ENCODE assay signal across 8 cellular contexts in genomic region chr5:96177303-96177869, GRCh38.
A peak's percentile ranks its signal among the peaks of the same experiment; 100 is the strongest.
DNase-seq lines count a peak whose midpoint lies in the region; ATAC-seq, FAIRE-seq and TF ChIP-seq lines count a peak whose summit lies in the region.

No MANE protein-coding gene starts in this region.

- H3K27me3 ChIP-seq in PC-9 (ENCODE audit: insufficient read depth, low read depth) (no peaks in the 10 kb centered on the region), lung (ENCODE audit: control insufficient read depth, insufficient read depth) (no peaks in the 10 kb centered on the region)

- CTCF ChIA-PET in PC-9 (lab: Charles Lee): no interaction called here

- peak; percentile 75 for ATAC-seq in lung (ENCODE audit: insufficient read depth, low FRiP score)
- no peak for ATAC-seq in naive thymus-derived CD8-positive, alpha-beta T cell
- no peak for ATAC-seq in Right ventricle myocardium superior (ENCODE audit: poor library complexity)

- peaks cover 0 to 17% (median 6%) of the 10 kb centered on the region in 5 donors for H3K27me3 Mint-ChIP-seq in naive thymus-derived CD8-positive, alpha-beta T cell
- peaks cover 5% of the 10 kb centered on the region for H3K27me3 Mint-ChIP-seq in activated CD4-positive, alpha-beta T cell treated with anti-CD3 and anti-CD28 coated beads, Interleukin-2, amount 10 ng/mL, durations not matched to agents 24 days and 14 days

- 43 to 75% methylated on average over 5 of the region's 5 CpGs for WGBS in lung, 2 donors

- H3K4me3 ChIP-seq in PC-9 (peak overlapping the region; percentile 19; the same call in 1 of the 2 replicates), lung (no peak overlapping the region)

- FAIRE-seq in GM12892 (lab: Jason Lieb, UNC) (peak; percentile 67), H54 (lab: Jason Lieb, UNC) (peak; percentile 93)

- intact Hi-C loops in PC-9 (cut with micrococcal nuclease; ENCODE audit: unreplicated experiment): loop anchor here (1.0 kb wide), 1 partner anchor 159 kb away; no protein-coding TSS in a partner anchor
- intact Hi-C loops in Right ventricle myocardium superior (cut with DNase I): no loop called here
- intact Hi-C loops in activated CD4-positive, alpha-beta T cell treated with anti-CD3 and anti-CD28 coated beads, Interleukin-2, amount 10 ng/mL, durations not matched to agents 24 days and 14 days (cut with micrococcal nuclease): no loop called here

- H3K9me3 ChIP-seq in PC-9 (ENCODE audit: insufficient read depth, low read depth) (peaks cover 10% of the 10 kb centered on the region), lung (ENCODE audit: control insufficient read depth in 2 of 2, insufficient read depth in 1 of 2, low read length in 1 of 2) (no peaks in the 10 kb centered on the region)

- TF ChIP-seq CTCF in PC-9 (conservative IDR thresholded peaks at IDR 0.05) (no peak), lung (IDR thresholded peaks at IDR 0.05; ENCODE audit: control extremely low read depth, extremely low read depth) (no peak)

- no peak for TF ChIP-seq POLR2A in GM12892 (IDR thresholded peaks at IDR 0.05; ENCODE audit: low read depth, low read length)
- no peak for TF ChIP-seq POLR2A in H54 (IDR thresholded peaks at IDR 0.05; ENCODE audit: low read depth, low read length)

- BruUV-seq in PC-9 (replicated peaks; lab: Mats Ljungman, UMichigan): no TSS peak

- H3K4me1 Mint-ChIP-seq in naive thymus-derived CD8-positive, alpha-beta T cell: no peaks in the 10 kb centered on the region
- no peaks in the 10 kb centered on the region for H3K4me1 Mint-ChIP-seq in activated CD4-positive, alpha-beta T cell treated with anti-CD3 and anti-CD28 coated beads, Interleukin-2, amount 10 ng/mL, durations not matched to agents 24 days and 14 days

- H2AFZ ChIP-seq in PC-9: peak overlapping the region; percentile 1; the same call in 1 of the 2 replicates

- POLR2A ChIA-PET in PC-9 (lab: Charles Lee; ENCODE audit: unreplicated experiment): no interaction called here
- POLR2A ChIA-PET in naive thymus-derived CD8-positive, alpha-beta T cell (lab: Charles Lee): no interaction called here

- H3K36me3 ChIP-seq in PC-9 (ENCODE audit: low read depth) (no peaks in the 10 kb centered on the region), lung (ENCODE audit: control insufficient read depth in 2 of 2, insufficient read depth in 2 of 2, low read length in 2 of 2) (no peaks in the 10 kb centered on the region)

- no peaks in the 10 kb centered on the region for H3K36me3 Mint-ChIP-seq in naive thymus-derived CD8-positive, alpha-beta T cell
- H3K36me3 Mint-ChIP-seq in activated CD4-positive, alpha-beta T cell treated with anti-CD3 and anti-CD28 coated beads, Interleukin-2, amount 10 ng/mL, durations not matched to agents 24 days and 14 days (ENCODE audit: low read depth): no peaks in the 10 kb centered on the region

- no peaks in the 10 kb centered on the region for H3K9me2 ChIP-seq in PC-9 (ENCODE audit: insufficient read depth)

- peak overlapping the region; percentile 68 for H3K4me2 ChIP-seq in PC-9

- H3F3A ChIP-seq in PC-9 (ENCODE audit: insufficient read depth, low read depth): peaks cover 12% of the 10 kb centered on the region; the same call in 1 of the 2 replicates

- no peak for DNase-seq in GM12892 (ENCODE audit: insufficient read length)
- DNase-seq in H54 (ENCODE audit: insufficient read length, low spot score): no peak
- peak; percentile 41 to 97 for DNase-seq in PC-9
- no peak for DNase-seq in lung (ENCODE audit: low spot score)
- no peak for DNase-seq in cerebellar cortex (ENCODE audit: low spot score)
- no peak for DNase-seq in naive thymus-derived CD8-positive, alpha-beta T cell
- no peak for DNase-seq in Right ventricle myocardium superior
- no peak for DNase-seq in activated CD4-positive, alpha-beta T cell treated with anti-CD3 and anti-CD28 coated beads, Interleukin-2, amount 10 ng/mL, durations not matched to agents 24 days and 14 days

- no peaks in the 10 kb centered on the region for H3K9me3 Mint-ChIP-seq in naive thymus-derived CD8-positive, alpha-beta T cell
- H3K9me3 Mint-ChIP-seq in activated CD4-positive, alpha-beta T cell treated with anti-CD3 and anti-CD28 coated beads, Interleukin-2, amount 10 ng/mL, durations not matched to agents 24 days and 14 days: peaks cover 3% of the 10 kb centered on the region

- H3K27ac ChIP-seq in PC-9 (peak overlapping the region; percentile 70), lung (ENCODE audit: low read depth in 1 of 2, low read length in 1 of 2) (no peak overlapping the region)

- no peak overlapping the region for H3K27ac Mint-ChIP-seq in naive thymus-derived CD8-positive, alpha-beta T cell
- no peak overlapping the region for H3K27ac Mint-ChIP-seq in activated CD4-positive, alpha-beta T cell treated with anti-CD3 and anti-CD28 coated beads, Interleukin-2, amount 10 ng/mL, durations not matched to agents 24 days and 14 days

- no peak overlapping the region for H3K4me3 Mint-ChIP-seq in naive thymus-derived CD8-positive, alpha-beta T cell
- H3K4me3 Mint-ChIP-seq in activated CD4-positive, alpha-beta T cell treated with anti-CD3 and anti-CD28 coated beads, Interleukin-2, amount 10 ng/mL, durations not matched to agents 24 days and 14 days: no peak overlapping the region

- no peaks in the 10 kb centered on the region for H4K20me1 ChIP-seq in PC-9 (ENCODE audit: insufficient read depth)

- no peaks in the 10 kb centered on the region for H3K79me2 ChIP-seq in PC-9 (ENCODE audit: low read depth)

- H3K4me1 ChIP-seq in PC-9 (replicated peaks; ENCODE audit: insufficient read depth) (peaks cover 30% of the 10 kb centered on the region), lung (ENCODE audit: control insufficient read depth in 2 of 2, insufficient read depth in 2 of 2, low read length in 2 of 2) (no peaks in the 10 kb centered on the region)

Comparison
In these comparisons a context has a peak if more than half of its experiments do, and no peak if none do; other contexts are left out.
1. DNase-seq: peak in PC-9 (2 of 2); none in GM12892 (single experiment), H54 (single experiment), lung (single experiment), cerebellar cortex (single experiment), naive thymus-derived CD8-positive, alpha-beta T cell (0 of 10), Right ventricle myocardium superior (single experiment) and activated CD4-positive, alpha-beta T cell treated with anti-CD3 and anti-CD28 coated beads, Interleukin-2, amount 10 ng/mL, durations not matched to agents 24 days and 14 days (single experiment).